ENCODE assay signal across 27 cellular contexts in genomic region chr5:168479166-168479565, GRCh38. TPM values are rescaled to one million over a fixed set of nuclear protein-coding genes. Genes with fewer than 3 reads are reported as not detected.
DNase-seq lines count a peak whose midpoint lies in the region; ATAC-seq, FAIRE-seq and TF ChIP-seq lines count a peak whose summit lies in the region.
"Had no signal": no experiment of that assay in that cellular context is flagged by ENCODE, and none has a peak within 500 bp of the region (broad histone marks: within the 10 kb centered on the region; RNA-seq: fewer than 3 reads in every experiment).

No MANE protein-coding gene starts in this region.

- H3K27me3 ChIP-seq in RWPE2 (ENCODE audit: insufficient read depth, poor library complexity, severe bottlenecking) (no peaks in the 10 kb centered on the region), esophagus muscularis mucosa (peaks cover 0 to 4% (median 0%) of the 10 kb centered on the region in 4 donors)
- H3K27me3 ChIP-seq: BLaER1, SJCRH30 had no signal

- TF ChIP-seq POLR2A in esophagus muscularis mucosa (IDR thresholded peaks at IDR 0.05; ENCODE audit: low read depth) (no peak), erythroblast (IDR thresholded peaks at IDR 0.05; ENCODE audit: low read length) (no peak)

- no peaks in the 10 kb centered on the region for H3K9me3 ChIP-seq in RWPE2 (ENCODE audit: severe bottlenecking)
- H3K9me3 ChIP-seq in esophagus muscularis mucosa: no peaks in the 10 kb centered on the region
- H3K9me3 ChIP-seq: BLaER1, SJCRH30 had no signal

- no peak for TF ChIP-seq CTCF in RWPE2 (IDR thresholded peaks at IDR 0.05; ENCODE audit: poor library complexity, severe bottlenecking)
- no peak for TF ChIP-seq CTCF in esophagus muscularis mucosa (IDR thresholded peaks at IDR 0.05)

- no peak overlapping the region for H3K4me3 ChIP-seq in RWPE2 (ENCODE audit: severe bottlenecking)
- H3K4me3 ChIP-seq in esophagus muscularis mucosa: no peak overlapping the region
- H3K4me3 ChIP-seq: BLaER1, SJCRH30 had no signal

- peak; percentile 20 for DNase-seq in A172 (ENCODE audit: low spot score)
- peak; percentile 64 for DNase-seq in ELR (ENCODE audit: low read depth)
- no peak for DNase-seq in RWPE2 (ENCODE audit: low spot score)
- peak; percentile 17 for DNase-seq in esophagus muscularis mucosa (ENCODE audit: extremely low spot score)
- DNase-seq in erythroblast (lab: John Stamatoyannopoulos, UW): no peak
- no peak for DNase-seq in frontal cortex (ENCODE audit: low spot score in 2 of 2)
- DNase-seq: CD4-positive, alpha-beta memory T cell; DMS79; GOT3; KG1; MV-4-11; NCI-H1417; NCI-H187; NCI-H2107; NCI-H226; NCI-H524; NCI-H82; OCI-M1; SJCRH30; SW 1271 had no signal

- no peak for FAIRE-seq in frontal cortex (lab: Jason Lieb, UNC)
- FAIRE-seq: A204.1, D721Med, G401.6 had no signal

- H3K4me1 ChIP-seq in RWPE2 (ENCODE audit: insufficient read depth, poor library complexity, severe bottlenecking): no peaks in the 10 kb centered on the region
- no peaks in the 10 kb centered on the region for H3K4me1 ChIP-seq in esophagus muscularis mucosa
- H3K4me1 ChIP-seq: BLaER1 had no signal

- WGBS in esophagus muscularis mucosa: 91% methylated on average over 3 of the region's 3 CpGs

- ATAC-seq in RWPE2 (ENCODE audit: low read depth) (peak; percentile 32; the same call in 1 of the 3 replicates), HG03442 (IDR thresholded peaks at IDR 0.05; ENCODE audit: unreplicated experiment) (no peak), HG02970 (IDR thresholded peaks at IDR 0.05; ENCODE audit: low FRiP score, unreplicated experiment) (no peak)

- intact Hi-C loops in esophagus muscularis mucosa (cut with DNase I): no loop called here

- H3K27ac ChIP-seq in RWPE2 (ENCODE audit: poor library complexity, severe bottlenecking) (no peak overlapping the region), esophagus muscularis mucosa (replicated peaks in 1 of 4) (no peak overlapping the region)
- H3K27ac ChIP-seq: BLaER1, RWPE1, SJCRH30 had no signal

- no peak for TF ChIP-seq EP300 in esophagus muscularis mucosa (IDR thresholded peaks at IDR 0.05)

- H3K36me3 ChIP-seq in RWPE2 (ENCODE audit: low read depth) (no peaks in the 10 kb centered on the region), esophagus muscularis mucosa (no peaks in the 10 kb centered on the region)
- H3K36me3 ChIP-seq: BLaER1, SJCRH30 had no signal

RNA-seq across cellular contexts. Expression of gene RARS1, which starts 7.1 kb away (rescaled TPM):
- total RNA-seq in A172 (2014; rRNA removed; shearing (Covaris generic)): 250 and 258 TPM in 2 replicates
- total RNA-seq in esophagus muscularis mucosa: 10 to 100 TPM; 53.8 to 72.3 (median 60.7) TPM
- 236 TPM for total RNA-seq in frontal cortex

RNA-seq across cellular contexts. Expression of gene FBLL1, which starts 49.9 kb away (rescaled TPM):
- total RNA-seq in A172 (2014; rRNA removed; shearing (Covaris generic)): 0.17 TPM in 1 of 2 replicates, not detected in the other
- total RNA-seq in esophagus muscularis mucosa (under 1 TPM in 2 of 4 donors, not detected in 2; 0.29 to 0.33 TPM), frontal cortex (64.8 TPM)
- total RNA-seq: SJCRH30 had no signal

Comparison
In these comparisons a context has a peak if more than half of its experiments do, and no peak if none do; other contexts are left out.
1. DNase-seq: peak in A172 (single experiment), ELR (single experiment) and esophagus muscularis mucosa (single experiment); none in RWPE2 (single experiment), erythroblast (0 of 2) and frontal cortex (0 of 2).
2. RNA of gene FBLL1, which starts 49.9 kb away (total RNA-seq): 64.8 TPM in frontal cortex (single experiment); 0.29 to 0.33 TPM in esophagus muscularis mucosa and 0.17 TPM in A172; every median in the first group is over 10 times any median in the second.